Comparison of ENCODE assay signal across 1 cellular context in the genomic region with DNA sequence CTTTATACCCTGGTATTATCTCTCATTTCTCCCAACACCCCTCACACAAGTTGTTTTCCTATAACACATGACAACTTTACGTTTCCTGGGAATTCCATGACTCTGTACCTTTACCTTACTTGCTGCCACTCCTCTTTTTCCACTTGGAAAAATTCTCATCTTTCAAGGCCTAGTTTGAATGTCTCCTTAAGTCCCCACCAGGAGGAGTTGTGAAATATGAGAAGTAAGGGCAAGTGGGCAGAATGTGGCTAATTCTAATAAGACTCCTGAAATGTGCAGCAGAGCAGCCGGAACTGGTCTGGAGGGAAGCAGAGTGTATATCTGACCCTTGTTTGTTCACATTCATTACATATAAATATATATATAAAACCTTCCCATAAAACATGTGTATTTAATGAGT.
TF ChIP-seq lines count a peak whose summit lies in the region.

No MANE protein-coding gene starts in this region.

TF ChIP-seq in SK-N-SH, 30 proteins besides CTCF, POLR2A, EP300 and RAD21 (continued from another document):
- TF ChIP-seq, protein P1, sequence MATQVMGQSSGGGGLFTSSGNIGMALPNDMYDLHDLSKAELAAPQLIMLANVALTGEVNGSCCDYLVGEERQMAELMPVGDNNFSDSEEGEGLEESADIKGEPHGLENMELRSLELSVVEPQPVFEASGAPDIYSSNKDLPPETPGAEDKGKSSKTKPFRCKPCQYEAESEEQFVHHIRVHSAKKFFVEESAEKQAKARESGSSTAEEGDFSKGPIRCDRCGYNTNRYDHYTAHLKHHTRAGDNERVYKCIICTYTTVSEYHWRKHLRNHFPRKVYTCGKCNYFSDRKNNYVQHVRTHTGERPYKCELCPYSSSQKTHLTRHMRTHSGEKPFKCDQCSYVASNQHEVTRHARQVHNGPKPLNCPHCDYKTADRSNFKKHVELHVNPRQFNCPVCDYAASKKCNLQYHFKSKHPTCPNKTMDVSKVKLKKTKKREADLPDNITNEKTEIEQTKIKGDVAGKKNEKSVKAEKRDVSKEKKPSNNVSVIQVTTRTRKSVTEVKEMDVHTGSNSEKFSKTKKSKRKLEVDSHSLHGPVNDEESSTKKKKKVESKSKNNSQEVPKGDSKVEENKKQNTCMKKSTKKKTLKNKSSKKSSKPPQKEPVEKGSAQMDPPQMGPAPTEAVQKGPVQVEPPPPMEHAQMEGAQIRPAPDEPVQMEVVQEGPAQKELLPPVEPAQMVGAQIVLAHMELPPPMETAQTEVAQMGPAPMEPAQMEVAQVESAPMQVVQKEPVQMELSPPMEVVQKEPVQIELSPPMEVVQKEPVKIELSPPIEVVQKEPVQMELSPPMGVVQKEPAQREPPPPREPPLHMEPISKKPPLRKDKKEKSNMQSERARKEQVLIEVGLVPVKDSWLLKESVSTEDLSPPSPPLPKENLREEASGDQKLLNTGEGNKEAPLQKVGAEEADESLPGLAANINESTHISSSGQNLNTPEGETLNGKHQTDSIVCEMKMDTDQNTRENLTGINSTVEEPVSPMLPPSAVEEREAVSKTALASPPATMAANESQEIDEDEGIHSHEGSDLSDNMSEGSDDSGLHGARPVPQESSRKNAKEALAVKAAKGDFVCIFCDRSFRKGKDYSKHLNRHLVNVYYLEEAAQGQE (IDR thresholded peaks at IDR 0.05; ENCODE audit: low read depth, low read length) = no peak
- TF ChIP-seq TEAD4 (IDR thresholded peaks at IDR 0.05; ENCODE audit: borderline replicate concordance, insufficient read depth) (no peak), TCF12 (IDR thresholded peaks at IDR 0.05) (no peak), FOSL2 (IDR thresholded peaks at IDR 0.05; ENCODE audit: borderline replicate concordance, low read depth) (no peak)
- TF ChIP-seq, protein P2, sequence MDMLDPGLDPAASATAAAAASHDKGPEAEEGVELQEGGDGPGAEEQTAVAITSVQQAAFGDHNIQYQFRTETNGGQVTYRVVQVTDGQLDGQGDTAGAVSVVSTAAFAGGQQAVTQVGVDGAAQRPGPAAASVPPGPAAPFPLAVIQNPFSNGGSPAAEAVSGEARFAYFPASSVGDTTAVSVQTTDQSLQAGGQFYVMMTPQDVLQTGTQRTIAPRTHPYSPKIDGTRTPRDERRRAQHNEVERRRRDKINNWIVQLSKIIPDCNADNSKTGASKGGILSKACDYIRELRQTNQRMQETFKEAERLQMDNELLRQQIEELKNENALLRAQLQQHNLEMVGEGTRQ (IDR thresholded peaks at IDR 0.05; ENCODE audit: borderline replicate concordance, low read depth, low read length) = no peak
TF ChIP-seq in SK-N-SH: peak in this region for 0.
